ENCODE assay signal across 7 cellular contexts in the genomic region with DNA sequence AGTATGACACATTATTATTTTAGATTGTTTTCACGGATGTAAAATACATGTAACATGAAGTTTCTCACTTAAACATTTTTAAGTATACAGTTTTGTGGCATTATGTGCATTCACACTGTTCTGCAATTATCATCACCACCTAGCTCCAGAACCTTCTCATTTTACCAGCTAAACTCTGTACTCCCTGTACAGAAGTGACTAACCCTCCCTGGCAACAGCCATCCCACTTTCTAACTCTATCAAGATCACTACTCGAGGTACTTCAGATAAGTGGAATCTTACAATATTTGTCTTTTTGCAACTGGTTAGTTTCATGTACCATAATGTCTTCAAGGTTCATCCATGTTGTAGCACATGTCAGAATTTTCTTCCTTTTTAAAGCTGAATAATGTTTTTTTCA.
"Had no signal": no experiment of that assay in that cellular context is flagged by ENCODE, and none has a peak within 500 bp of the region (broad histone marks: within the 10 kb centered on the region; RNA-seq: fewer than 3 reads in every experiment).

No MANE protein-coding gene starts in this region.

- H3K27ac ChIP-seq: HL-60, KMS-11 had no signal

- H3K4me3 ChIP-seq: K562 had no signal

- ATAC-seq: HepG2, K562 had no signal

- DNase-seq: IMR-90, KBM-7, KG1 had no signal
